26 cellular contexts compared by ENCODE assay signal in genomic region chr4:134057356-134057755, GRCh38.
"Had no signal": no experiment of that assay in that cellular context is flagged by ENCODE, and none has a peak within 500 bp of the region (broad histone marks: within the 10 kb centered on the region; RNA-seq: fewer than 3 reads in every experiment).

No MANE protein-coding gene starts in this region.

- H3K4me3 ChIP-seq: dorsolateral prefrontal cortex, esophagus squamous epithelium, lower lobe of right lung, pancreas, smooth muscle cell, stomach, thyroid gland had no signal

- H3K27ac Mint-ChIP-seq: immature natural killer cell; memory B cell; naive B cell; natural killer cell treated with Interleukin-12 subunit alpha and Interleukin-12 subunit beta and Interleukin-15 and Interleukin-18, amount 100 ng/mL, for 72 hours; progenitor cell of endocrine pancreas; stimulated activated effector memory CD8-positive, alpha-beta T cell treated with anti-CD3 and anti-CD28 coated beads, Interleukin-12 subunit alpha, Interleukin-12 subunit beta, amount 100 ng/mL, for 72 hours had no signal

- H3K36me3 Mint-ChIP-seq: immature natural killer cell; memory B cell; naive B cell; natural killer cell treated with Interleukin-12 subunit alpha and Interleukin-12 subunit beta and Interleukin-15 and Interleukin-18, amount 100 ng/mL, for 72 hours; stimulated activated effector memory CD8-positive, alpha-beta T cell treated with anti-CD3 and anti-CD28 coated beads, Interleukin-12 subunit alpha, Interleukin-12 subunit beta, amount 100 ng/mL, for 72 hours had no signal

- H3K9me3 ChIP-seq: esophagus squamous epithelium, lower lobe of right lung, neutrophil, pancreas, stomach, thyroid gland had no signal

- ATAC-seq: left ventricle myocardium superior; lower lobe of right lung; natural killer cell treated with Interleukin-12 subunit alpha and Interleukin-12 subunit beta and Interleukin-15 and Interleukin-18, amount 100 ng/mL, for 72 hours; pancreas; sciatic nerve; stimulated activated effector memory CD8-positive, alpha-beta T cell treated with anti-CD3 and anti-CD28 coated beads, Interleukin-12 subunit alpha, Interleukin-12 subunit beta, amount 100 ng/mL, for 72 hours had no signal

- H3K9me3 Mint-ChIP-seq: neural crest cell had no signal

- H3K27me3 Mint-ChIP-seq: memory B cell; naive B cell; natural killer cell treated with Interleukin-12 subunit alpha and Interleukin-12 subunit beta and Interleukin-15 and Interleukin-18, amount 100 ng/mL, for 72 hours; progenitor cell of endocrine pancreas had no signal

- H3K4me3 Mint-ChIP-seq: immature natural killer cell; memory B cell; naive B cell; natural killer cell treated with Interleukin-12 subunit alpha and Interleukin-12 subunit beta and Interleukin-15 and Interleukin-18, amount 100 ng/mL, for 72 hours; neural crest cell; stimulated activated effector memory CD8-positive, alpha-beta T cell treated with anti-CD3 and anti-CD28 coated beads, Interleukin-12 subunit alpha, Interleukin-12 subunit beta, amount 100 ng/mL, for 72 hours had no signal

- DNase-seq: dorsolateral prefrontal cortex; effector CD4-positive, alpha-beta T cell; esophagus squamous epithelium; hypothalamus; immature natural killer cell; islet precursor cell; left ventricle myocardium superior; lower lobe of right lung; naive B cell; pancreas; stimulated activated CD4-positive, alpha-beta T cell treated with anti-CD3 and anti-CD28 coated beads, Interleukin-12 subunit alpha, Interleukin-12 subunit beta, amount 100 ng/mL, for 4 hours; stimulated activated CD4-positive, alpha-beta T cell treated with anti-CD3 and anti-CD28 coated beads, Interleukin-1b, Interleukin-23, amount 100 ng/mL, for 48 hours; stimulated activated CD4-positive, alpha-beta T cell treated with anti-CD3 and anti-CD28 coated beads, Interleukin-4, amount 100 ng/mL, for 1 hour; stimulated activated naive CD4-positive, alpha-beta T cell treated with Interleukin-2 at 50 U/mL for 16 hours; stomach; thyroid gland; trophoblast cell had no signal

- H3K36me3 ChIP-seq: esophagus squamous epithelium, lower lobe of right lung, neutrophil, pancreas, stomach, thyroid gland had no signal

- H3K4me1 ChIP-seq: esophagus squamous epithelium, lower lobe of right lung, pancreas, stomach, thyroid gland had no signal

- H3K4me1 Mint-ChIP-seq: immature natural killer cell; memory B cell; naive B cell; neural crest cell; stimulated activated effector memory CD8-positive, alpha-beta T cell treated with anti-CD3 and anti-CD28 coated beads, Interleukin-12 subunit alpha, Interleukin-12 subunit beta, amount 100 ng/mL, for 72 hours had no signal

- FAIRE-seq: colon, pancreas had no signal

- H3K27me3 ChIP-seq: dorsolateral prefrontal cortex, esophagus squamous epithelium, neutrophil, pancreas, stomach, thyroid gland had no signal

- H3K27ac ChIP-seq: dorsolateral prefrontal cortex, esophagus squamous epithelium, lower lobe of right lung, neutrophil, pancreas, stomach, thyroid gland had no signal
